ENCODE assay signal across 8 cellular contexts in genomic region chr7:152465118-152465387, GRCh38. TPM values are rescaled to one million over a fixed set of nuclear protein-coding genes. Genes with fewer than 3 reads are reported as not detected.
DNase-seq lines count a peak whose midpoint lies in the region; ATAC-seq, FAIRE-seq and TF ChIP-seq lines count a peak whose summit lies in the region.

No MANE protein-coding gene starts in this region.

- TF ChIP-seq CTCF in fibroblast of pulmonary artery (IDR thresholded peaks at IDR 0.05; ENCODE audit: low read length, missing control alignments): no peak

- peak overlapping the region; percentile 77 for H3K4me3 ChIP-seq in fibroblast of pulmonary artery (replicated peaks; ENCODE audit: low read depth, low read length)
- H3K4me3 ChIP-seq in skeletal muscle cell (ENCODE audit: low read depth, low read length): peak overlapping the region; percentile 80

- H3K4me1 Mint-ChIP-seq in T-cell: peaks cover 11 to 15% (median 12%) of the 10 kb centered on the region in 3 donors

- no peaks in the 10 kb centered on the region for H3K36me3 Mint-ChIP-seq in T-cell

- POLR2A ChIA-PET in T-cell (lab: Charles Lee): interaction anchor here in 1 of 2 donors (0.6 kb wide), 2 partner anchors 13 to 425 kb away, joined by 3 read pairs; no protein-coding TSS in a partner anchor

- peaks cover 0 to under 1% (median 0%) of the 10 kb centered on the region in 3 donors for H3K9me3 Mint-ChIP-seq in T-cell

- ATAC-seq in T-cell (replicated peaks in 1 of 4): no peak

- CTCF ChIA-PET in T-cell (lab: Charles Lee): no interaction called here

- peak; percentile 77 for FAIRE-seq in GM12891 (lab: Jason Lieb, UNC)

- peak overlapping the region; percentile 84 for H3K27ac Mint-ChIP-seq in T-cell

- DNase-seq in GM12891 (ENCODE audit: insufficient read length, low spot score): no peak
- DNase-seq in T-cell: no peak
- DNase-seq in fibroblast of pulmonary artery (ENCODE audit: low read depth): no peak
- no peak for DNase-seq in skeletal muscle cell (ENCODE audit: low read depth)
- no peak for DNase-seq in mesenteric fat pad (ENCODE audit: low spot score)
- DNase-seq in SW 1271 (lab: John Stamatoyannopoulos, UW): no peak
- no peak for DNase-seq in UCSD-AML1 (lab: John Stamatoyannopoulos, UW; ENCODE audit: unreplicated experiment)
- DNase-seq in activated CD4-positive, CD25-positive, alpha-beta regulatory T cell treated with anti-CD3 and anti-CD28 coated beads, Interleukin-2, amount 50 U/mL, for 72 hours: no peak

- TF ChIP-seq POLR2A in GM12891 (IDR thresholded peaks at IDR 0.05; ENCODE audit: low read depth, low read length): no peak

- no peaks in the 10 kb centered on the region for H3K27me3 Mint-ChIP-seq in T-cell

- H3K4me3 Mint-ChIP-seq in T-cell: peak overlapping the region; percentile 83 to 88 (median 88)

TF ChIP-seq in GM12891, 5 proteins besides CTCF, POLR2A, EP300 and RAD21:
- TF ChIP-seq POU2F2 (IDR thresholded peaks at IDR 0.05; ENCODE audit: low read depth, low read length) (no peak), PAX5 (IDR thresholded peaks at IDR 0.05; ENCODE audit: insufficient read depth, low read length, severe bottlenecking) (no peak), POLR2AphosphoS5 (IDR thresholded peaks at IDR 0.05; ENCODE audit: low read depth, low read length) (no peak), SPI1 (IDR thresholded peaks at IDR 0.05; ENCODE audit: low read depth, low read length) (no peak), TAF1 (IDR thresholded peaks at IDR 0.05; ENCODE audit: low read depth, low read length) (no peak)

RNA-seq across cellular contexts. Expression of gene KMT2C, which starts 29.2 kb away (rescaled TPM):
- 10.3 TPM for polyA plus RNA-seq in GM12891 (2012; ENCODE audit: low read depth, missing spikeins)
- total RNA-seq in T-cell (100 to 1,000 TPM in 3 of 5 donors, 10 to 100 TPM in 2; 90.8 to 134 (median 116) TPM), mesenteric fat pad (83.4 TPM)
